15 cellular contexts compared by ENCODE assay signal in genomic region chr22:39732625-39733024, GRCh38.
DNase-seq lines count a peak whose midpoint lies in the region; ATAC-seq, FAIRE-seq and TF ChIP-seq lines count a peak whose summit lies in the region.
"Had no signal": no experiment of that assay in that cellular context is flagged by ENCODE, and none has a peak within 500 bp of the region (broad histone marks: within the 10 kb centered on the region; RNA-seq: fewer than 3 reads in every experiment).

No MANE protein-coding gene starts in this region.

- no peaks in the 10 kb centered on the region for H3K9me3 Mint-ChIP-seq in activated CD8-positive, alpha-beta memory T cell treated with anti-CD3 and anti-CD28 coated beads, Interleukin-2, amount 10 ng/mL, durations not matched to agents 7 days and 5 days (ENCODE audit: low read depth)
- H3K9me3 Mint-ChIP-seq: CD8-positive, alpha-beta T cell had no signal

- no peak overlapping the region for H3K4me3 Mint-ChIP-seq in activated CD8-positive, alpha-beta memory T cell treated with anti-CD3 and anti-CD28 coated beads, Interleukin-2, amount 10 ng/mL, durations not matched to agents 7 days and 5 days
- H3K4me3 Mint-ChIP-seq: CD14-positive monocyte; CD8-positive, alpha-beta T cell had no signal

- TF ChIP-seq EP300 in esophagus muscularis mucosa (IDR thresholded peaks at IDR 0.05): no peak

- H3K9me3 ChIP-seq in esophagus muscularis mucosa: no peaks in the 10 kb centered on the region
- H3K9me3 ChIP-seq: HAP-1 had no signal

- no peak overlapping the region for H3K27ac ChIP-seq in esophagus muscularis mucosa (replicated peaks in 1 of 4)

- peak; percentile 28 for DNase-seq in activated CD8-positive, alpha-beta memory T cell treated with anti-CD3 and anti-CD28 coated beads, Interleukin-2, amount 10 ng/mL, durations not matched to agents 7 days and 5 days
- DNase-seq in activated CD8-positive, alpha-beta memory T cell treated with anti-CD3 and anti-CD28 coated beads for 24 hours: no peak
- DNase-seq in GM03348 (ENCODE audit: low spot score): peak; percentile 4
- peak; percentile 47 for DNase-seq in esophagus muscularis mucosa (ENCODE audit: extremely low spot score)
- DNase-seq in GM12891 (ENCODE audit: insufficient read length, low spot score): no peak
- DNase-seq in posterior cingulate gyrus: no peak
- no peak for DNase-seq in NCI-H526 treated with DMSO at 0.1 percent for 48 hours (lab: John Stamatoyannopoulos, UW)
- DNase-seq in NCI-H2107 treated with DMSO at 0.1 percent for 48 hours (lab: John Stamatoyannopoulos, UW; ENCODE audit: unreplicated experiment): no peak
- DNase-seq: ACHN, COR-L47, GOT3 had no signal

- no peak for ATAC-seq in activated CD8-positive, alpha-beta memory T cell treated with anti-CD3 and anti-CD28 coated beads, Interleukin-2, amount 10 ng/mL, durations not matched to agents 7 days and 5 days
- ATAC-seq: CD8-positive, alpha-beta T cell; GM12878 had no signal

- peaks cover 23% of the 10 kb centered on the region for H3K27me3 Mint-ChIP-seq in activated CD8-positive, alpha-beta memory T cell treated with anti-CD3 and anti-CD28 coated beads, Interleukin-2, amount 10 ng/mL, durations not matched to agents 7 days and 5 days

- H3K27me3 ChIP-seq in esophagus muscularis mucosa: peaks cover 0 to 65% (median 0%) of the 10 kb centered on the region in 4 donors

- no peak for TF ChIP-seq POLR2A in esophagus muscularis mucosa (IDR thresholded peaks at IDR 0.05; ENCODE audit: low read depth)
- TF ChIP-seq POLR2A in GM12891 (IDR thresholded peaks at IDR 0.05; ENCODE audit: low read depth, low read length): no peak

- no peaks in the 10 kb centered on the region for H3K36me3 Mint-ChIP-seq in activated CD8-positive, alpha-beta memory T cell treated with anti-CD3 and anti-CD28 coated beads, Interleukin-2, amount 10 ng/mL, durations not matched to agents 7 days and 5 days
- H3K36me3 Mint-ChIP-seq: CD14-positive monocyte; CD8-positive, alpha-beta T cell had no signal

- WGBS in esophagus muscularis mucosa: 80% methylated on average over 8 of the region's 8 CpGs

- H3K27ac Mint-ChIP-seq in activated CD8-positive, alpha-beta memory T cell treated with anti-CD3 and anti-CD28 coated beads, Interleukin-2, amount 10 ng/mL, durations not matched to agents 7 days and 5 days: no peak overlapping the region
- H3K27ac Mint-ChIP-seq: CD8-positive, alpha-beta T cell had no signal

- CTCF ChIA-PET in activated CD8-positive, alpha-beta memory T cell treated with anti-CD3 and anti-CD28 coated beads, Interleukin-2, amount 10 ng/mL, durations not matched to agents 7 days and 5 days (lab: Charles Lee): no interaction called here

- intact Hi-C loops in esophagus muscularis mucosa (cut with DNase I) (no loop called here), posterior cingulate gyrus (cut with DNase I) (no loop called here)

- no peaks in the 10 kb centered on the region for H3K36me3 ChIP-seq in esophagus muscularis mucosa
- H3K36me3 ChIP-seq: HAP-1 had no signal

- no peaks in the 10 kb centered on the region for H3K4me1 Mint-ChIP-seq in activated CD8-positive, alpha-beta memory T cell treated with anti-CD3 and anti-CD28 coated beads, Interleukin-2, amount 10 ng/mL, durations not matched to agents 7 days and 5 days
- H3K4me1 Mint-ChIP-seq: CD14-positive monocyte had no signal

- H3K4me1 ChIP-seq in esophagus muscularis mucosa: no peaks in the 10 kb centered on the region

- no peak for TF ChIP-seq CTCF in esophagus muscularis mucosa (IDR thresholded peaks at IDR 0.05)

- no peak overlapping the region for H3K4me3 ChIP-seq in esophagus muscularis mucosa
- H3K4me3 ChIP-seq: GM12878, HAP-1 had no signal

- no peak for FAIRE-seq in GM12891 (lab: Jason Lieb, UNC)
- FAIRE-seq: GM12878 had no signal

TF ChIP-seq in GM12891, 5 proteins besides CTCF, POLR2A, EP300 and RAD21:
- TF ChIP-seq PAX5 (IDR thresholded peaks at IDR 0.05; ENCODE audit: insufficient read depth, low read length, severe bottlenecking) (no peak), POLR2AphosphoS5 (IDR thresholded peaks at IDR 0.05; ENCODE audit: low read depth, low read length) (no peak), SPI1 (IDR thresholded peaks at IDR 0.05; ENCODE audit: low read depth, low read length) (no peak), POU2F2 (IDR thresholded peaks at IDR 0.05; ENCODE audit: low read depth, low read length) (no peak), TAF1 (IDR thresholded peaks at IDR 0.05; ENCODE audit: low read depth, low read length) (no peak)
TF ChIP-seq in GM12891: peak in this region for 0.

Comparison
In these comparisons a context has a peak if more than half of its experiments do, and no peak if none do; other contexts are left out.
1. DNase-seq: peak in activated CD8-positive, alpha-beta memory T cell treated with anti-CD3 and anti-CD28 coated beads, Interleukin-2, amount 10 ng/mL, durations not matched to agents 7 days and 5 days (single experiment), GM03348 (single experiment) and esophagus muscularis mucosa (single experiment); none in activated CD8-positive, alpha-beta memory T cell treated with anti-CD3 and anti-CD28 coated beads for 24 hours (single experiment), GM12891 (single experiment), posterior cingulate gyrus (0 of 10), NCI-H526 treated with DMSO at 0.1 percent for 48 hours (single experiment) and NCI-H2107 treated with DMSO at 0.1 percent for 48 hours (single experiment).